In the genomic region with DNA sequence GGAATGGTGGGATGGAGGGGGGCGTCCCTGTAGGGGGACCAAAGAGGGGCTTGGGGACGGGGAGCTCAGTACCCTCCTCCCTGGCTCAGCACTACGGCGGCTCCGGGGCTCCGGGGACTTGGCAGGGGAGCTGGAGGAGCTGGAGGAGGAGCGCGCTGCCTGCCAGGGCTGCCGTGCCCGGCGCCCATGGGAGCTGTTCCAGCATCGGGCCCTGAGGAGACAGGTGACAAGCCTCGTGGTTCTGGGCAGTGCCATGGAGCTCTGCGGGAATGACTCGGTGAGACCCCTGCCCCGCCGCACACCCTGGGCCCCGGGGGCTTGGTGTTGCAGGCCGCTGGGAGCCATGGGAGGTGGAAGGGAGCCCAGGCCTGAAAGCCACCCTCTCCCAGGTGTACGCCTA, we compare ENCODE assay signal across 1 cellular context.
TF ChIP-seq lines count a peak whose summit lies in the region.

No MANE protein-coding gene starts in this region.

TF ChIP-seq in IMR-90, 13 proteins besides CTCF, POLR2A, EP300 and RAD21:
- TF ChIP-seq CHD1 (IDR thresholded peaks at IDR 0.05; ENCODE audit: low read depth, low read length) (no peak), BHLHE40 (IDR thresholded peaks at IDR 0.05; ENCODE audit: low read depth, low read length) (no peak), MAZ (IDR thresholded peaks at IDR 0.05; ENCODE audit: borderline replicate concordance, low read depth, low read length) (no peak), MAFK (IDR thresholded peaks at IDR 0.05; ENCODE audit: low read depth, low read length) (no peak), SMC3 (IDR thresholded peaks at IDR 0.05; ENCODE audit: low read depth, low read length) (no peak), CEBPB (IDR thresholded peaks at IDR 0.05; ENCODE audit: low read depth, low read length) (no peak), MXI1 (IDR thresholded peaks at IDR 0.05; ENCODE audit: borderline replicate concordance, low read depth, low read length) (no peak), RCOR1 (IDR thresholded peaks at IDR 0.05; ENCODE audit: insufficient replicate concordance, low read length) (no peak), NFE2L2 (IDR thresholded peaks at IDR 0.05; ENCODE audit: low read depth, low read length) (no peak), FOS (IDR thresholded peaks at IDR 0.05; ENCODE audit: low read depth, low read length) (no peak), RFX5 (IDR thresholded peaks at IDR 0.05; ENCODE audit: low read depth, low read length) (no peak)
- TF ChIP-seq, protein P1, sequence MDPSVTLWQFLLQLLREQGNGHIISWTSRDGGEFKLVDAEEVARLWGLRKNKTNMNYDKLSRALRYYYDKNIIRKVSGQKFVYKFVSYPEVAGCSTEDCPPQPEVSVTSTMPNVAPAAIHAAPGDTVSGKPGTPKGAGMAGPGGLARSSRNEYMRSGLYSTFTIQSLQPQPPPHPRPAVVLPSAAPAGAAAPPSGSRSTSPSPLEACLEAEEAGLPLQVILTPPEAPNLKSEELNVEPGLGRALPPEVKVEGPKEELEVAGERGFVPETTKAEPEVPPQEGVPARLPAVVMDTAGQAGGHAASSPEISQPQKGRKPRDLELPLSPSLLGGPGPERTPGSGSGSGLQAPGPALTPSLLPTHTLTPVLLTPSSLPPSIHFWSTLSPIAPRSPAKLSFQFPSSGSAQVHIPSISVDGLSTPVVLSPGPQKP (IDR thresholded peaks at IDR 0.05; ENCODE audit: borderline replicate concordance, low read depth, low read length) = no peak
- TF ChIP-seq, protein P2, sequence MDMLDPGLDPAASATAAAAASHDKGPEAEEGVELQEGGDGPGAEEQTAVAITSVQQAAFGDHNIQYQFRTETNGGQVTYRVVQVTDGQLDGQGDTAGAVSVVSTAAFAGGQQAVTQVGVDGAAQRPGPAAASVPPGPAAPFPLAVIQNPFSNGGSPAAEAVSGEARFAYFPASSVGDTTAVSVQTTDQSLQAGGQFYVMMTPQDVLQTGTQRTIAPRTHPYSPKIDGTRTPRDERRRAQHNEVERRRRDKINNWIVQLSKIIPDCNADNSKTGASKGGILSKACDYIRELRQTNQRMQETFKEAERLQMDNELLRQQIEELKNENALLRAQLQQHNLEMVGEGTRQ (IDR thresholded peaks at IDR 0.05; ENCODE audit: low read depth, low read length) = no peak
